ENCODE assay signal across 7 cellular contexts in the genomic region with DNA sequence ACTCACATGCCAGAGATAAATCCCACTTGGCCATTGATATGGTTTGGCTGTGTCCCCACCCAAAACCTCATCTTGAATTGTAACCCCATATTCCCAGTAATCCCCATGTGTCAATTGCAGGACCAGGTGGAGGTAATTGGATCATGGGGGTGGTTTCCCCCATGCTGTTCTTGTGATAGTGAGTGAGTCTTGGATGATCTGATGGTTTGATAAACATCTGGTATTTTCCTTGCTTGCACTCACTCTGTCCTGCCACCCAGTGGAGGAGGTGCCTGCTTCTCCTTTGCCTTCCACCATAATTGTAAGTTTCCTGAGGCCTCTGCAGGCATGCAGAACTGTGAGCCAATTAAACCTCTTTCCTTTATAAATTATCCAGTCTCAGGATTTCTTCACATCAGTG. TPM values are rescaled to one million over a fixed set of nuclear protein-coding genes. Genes with fewer than 3 reads are reported as not detected.
"Had no signal": no experiment of that assay in that cellular context is flagged by ENCODE, and none has a peak within 500 bp of the region (broad histone marks: within the 10 kb centered on the region; RNA-seq: fewer than 3 reads in every experiment).

No MANE protein-coding gene starts in this region.

RNA-seq across cellular contexts. Expression of gene B3GAT2, which starts 50.4 kb away (rescaled TPM):
- total RNA-seq: glomerular endothelial cell; lower leg skin; mammary epithelial cell; naive thymus-derived CD8-positive, alpha-beta T cell; osteocyte; pulmonary artery endothelial cell; sciatic nerve had no signal
- polyA plus RNA-seq: mammary epithelial cell had no signal
